In genomic region chr10:121485443-121486139, GRCh38 we compare ENCODE assay signal across 18 cellular contexts.
"Had no signal": no experiment of that assay in that cellular context is flagged by ENCODE, and none has a peak within 500 bp of the region (broad histone marks: within the 10 kb centered on the region; RNA-seq: fewer than 3 reads in every experiment).

No MANE protein-coding gene starts in this region.

- H3K9me3 Mint-ChIP-seq: natural killer cell; T-helper 2 cell treated with Interferon-gamma antibody and Interleukin-4, amounts not matched to agents 5 μg/mL and 100 μg/mL, for 36 hours had no signal

- DNase-seq: activated CD4-positive, alpha-beta T cell treated with anti-CD3 and anti-CD28 coated beads, Interleukin-2, amount 10 ng/mL, durations not matched to agents 24 days and 14 days; activated CD4-positive, CD25-positive, alpha-beta regulatory T cell; activated CD8-positive, alpha-beta memory T cell treated with anti-CD3 and anti-CD28 coated beads for 24 hours; activated gamma-delta T cell treated with Interleukin-2 at 50 U/mL for 16 hours; amniotic stem cell; body of pancreas; effector memory CD4-positive, alpha-beta T cell; gastrocnemius medialis; natural killer cell; psoas muscle; stimulated activated CD4-positive, alpha-beta T cell treated with anti-CD3 and anti-CD28 coated beads, Interleukin-2, amount 100 ng/mL, for 24 hours; transverse colon had no signal

- H3K9me3 ChIP-seq: body of pancreas, gastrocnemius medialis, psoas muscle, transverse colon, vagina had no signal

- H3K27me3 ChIP-seq: body of pancreas, gastrocnemius medialis, transverse colon, vagina had no signal

- H3K4me3 Mint-ChIP-seq: activated CD4-positive, alpha-beta T cell treated with anti-CD3 and anti-CD28 coated beads, Interleukin-2, amount 10 ng/mL, durations not matched to agents 24 days and 14 days; activated naive CD8-positive, alpha-beta T cell; memory B cell; natural killer cell; stimulated activated effector memory CD8-positive, alpha-beta T cell treated with anti-CD3 and anti-CD28 coated beads, Interleukin-12 subunit alpha, Interleukin-12 subunit beta, amount 100 ng/mL, for 72 hours; T-helper 2 cell treated with Interferon-gamma antibody and Interleukin-4, amounts not matched to agents 5 μg/mL and 100 μg/mL, for 36 hours had no signal

- H3K27ac Mint-ChIP-seq: activated CD4-positive, alpha-beta T cell treated with anti-CD3 and anti-CD28 coated beads, Interleukin-2, amount 10 ng/mL, durations not matched to agents 24 days and 14 days; activated naive CD8-positive, alpha-beta T cell; memory B cell; natural killer cell; stimulated activated effector memory CD8-positive, alpha-beta T cell treated with anti-CD3 and anti-CD28 coated beads, Interleukin-12 subunit alpha, Interleukin-12 subunit beta, amount 100 ng/mL, for 72 hours; T-helper 2 cell treated with Interferon-gamma antibody and Interleukin-4, amounts not matched to agents 5 μg/mL and 100 μg/mL, for 36 hours had no signal

- H3K4me1 Mint-ChIP-seq: activated CD4-positive, alpha-beta T cell treated with anti-CD3 and anti-CD28 coated beads, Interleukin-2, amount 10 ng/mL, durations not matched to agents 24 days and 14 days; memory B cell; natural killer cell; stimulated activated effector memory CD8-positive, alpha-beta T cell treated with anti-CD3 and anti-CD28 coated beads, Interleukin-12 subunit alpha, Interleukin-12 subunit beta, amount 100 ng/mL, for 72 hours had no signal

- ATAC-seq: body of pancreas; gastrocnemius medialis; natural killer cell; psoas muscle; stimulated activated effector memory CD8-positive, alpha-beta T cell treated with anti-CD3 and anti-CD28 coated beads, Interleukin-12 subunit alpha, Interleukin-12 subunit beta, amount 100 ng/mL, for 72 hours had no signal

- H3K36me3 ChIP-seq: gastrocnemius medialis, vagina had no signal

- H3K4me1 ChIP-seq: body of pancreas, gastrocnemius medialis, psoas muscle, transverse colon had no signal

- H3K36me3 Mint-ChIP-seq: activated naive CD8-positive, alpha-beta T cell; memory B cell; natural killer cell; stimulated activated effector memory CD8-positive, alpha-beta T cell treated with anti-CD3 and anti-CD28 coated beads, Interleukin-12 subunit alpha, Interleukin-12 subunit beta, amount 100 ng/mL, for 72 hours had no signal

- H3K27me3 Mint-ChIP-seq: activated CD4-positive, alpha-beta T cell treated with anti-CD3 and anti-CD28 coated beads, Interleukin-2, amount 10 ng/mL, durations not matched to agents 24 days and 14 days; memory B cell had no signal

- H3K27ac ChIP-seq: body of pancreas, epithelial cell of prostate, gastrocnemius medialis, psoas muscle, vagina had no signal

- H3K4me3 ChIP-seq: body of pancreas, gastrocnemius medialis, psoas muscle, transverse colon, vagina had no signal
